9 cellular contexts compared by ENCODE assay signal in genomic region chr16:89122322-89122831, GRCh38. TPM values are rescaled to one million over a fixed set of nuclear protein-coding genes. Genes with fewer than 3 reads are reported as not detected.
DNase-seq lines count a peak whose midpoint lies in the region; ATAC-seq and TF ChIP-seq lines count a peak whose summit lies in the region.
"Had no signal": no experiment of that assay in that cellular context is flagged by ENCODE, and none has a peak within 500 bp of the region (broad histone marks: within the 10 kb centered on the region; RNA-seq: fewer than 3 reads in every experiment).

No MANE protein-coding gene starts in this region.

- H3K9me3 Mint-ChIP-seq in activated T-cell treated with anti-CD3 and anti-CD28 coated beads, Interleukin-2, amount 50 U/mL, for 72 hours, result no peaks in the 10 kb centered on the region

- in situ Hi-C loops in GM13977 (cut with MboI; ENCODE audit: low pct_unique_long_range_greater_than_20kb, low sequenced_read_pairs, unreplicated experiment), result no loop called here

- no peaks in the 10 kb centered on the region for H3K27me3 Mint-ChIP-seq in activated T-cell treated with anti-CD3 and anti-CD28 coated beads, Interleukin-2, amount 50 U/mL, for 72 hours (ENCODE audit: low read depth)

- peak; percentile 12 for TF ChIP-seq CTCF in GM13977 (IDR thresholded peaks at IDR 0.05; ENCODE audit: extremely low read depth, insufficient read depth, missing control alignments)
- TF ChIP-seq CTCF in psoas muscle (IDR thresholded peaks at IDR 0.05), result no peak
- TF ChIP-seq CTCF in gastroesophageal sphincter (IDR thresholded peaks at IDR 0.05), result no peak

- no peak overlapping the region for H3K4me3 Mint-ChIP-seq in activated T-cell treated with anti-CD3 and anti-CD28 coated beads, Interleukin-2, amount 50 U/mL, for 72 hours

- H3K27ac ChIP-seq in psoas muscle, result no peak overlapping the region
- H3K27ac ChIP-seq in gastroesophageal sphincter, result no peak overlapping the region

- intact Hi-C loops in psoas muscle (cut with DNase I), result no loop called here

- H3K4me3 ChIP-seq in psoas muscle, result no peak overlapping the region
- no peak overlapping the region for H3K4me3 ChIP-seq in gastroesophageal sphincter

- H3K9me3 ChIP-seq in psoas muscle (no peaks in the 10 kb centered on the region), gastroesophageal sphincter (peaks cover 0 to 11% (median 0%) of the 10 kb centered on the region in 3 donors)

- peaks cover 0 to 2% (median 0%) of the 10 kb centered on the region in 3 donors for H3K27me3 ChIP-seq in psoas muscle (ENCODE audit: insufficient read depth in 3 of 3, low read length in 2 of 3)
- no peaks in the 10 kb centered on the region for H3K27me3 ChIP-seq in gastroesophageal sphincter

- H3K36me3 Mint-ChIP-seq in activated T-cell treated with anti-CD3 and anti-CD28 coated beads, Interleukin-2, amount 50 U/mL, for 72 hours (ENCODE audit: insufficient read depth in 2 of 2), result peaks cover 8 to 12% of the 10 kb centered on the region in 2 donors

- peak; percentile 27 to 57 for ATAC-seq in activated T-cell treated with anti-CD3 and anti-CD28 coated beads, Interleukin-2, amount 50 U/mL, for 72 hours (replicated peaks in 1 of 2)
- ATAC-seq in psoas muscle (no peak), GM19467 (IDR thresholded peaks at IDR 0.05; ENCODE audit: unreplicated experiment) (no peak), gastroesophageal sphincter (no peak), GM19463 (IDR thresholded peaks at IDR 0.05; ENCODE audit: unreplicated experiment) (no peak)

- DNase-seq in GM13977 (ENCODE audit: low spot score) (peak; percentile 68), NCI-H2107 (lab: John Stamatoyannopoulos, UW) (peak; percentile 84), psoas muscle (peak; percentile 5 to 20), KG1 (lab: John Stamatoyannopoulos, UW) (no peak)
- DNase-seq in activated T-cell treated with anti-CD3 and anti-CD28 coated beads, Interleukin-2, amount 50 U/mL, for 72 hours, result peak; percentile 31 to 36

- TF ChIP-seq POLR2A in gastroesophageal sphincter (IDR thresholded peaks at IDR 0.05), result no peak

- WGBS in psoas muscle, 3 donors, result 77 to 89% (median 79%) methylated on average over 10 of the region's 10 CpGs
- 92% methylated on average over 6 of the region's 10 CpGs; no CpG with 5 or more reads in 1 of the 2 donors for WGBS in gastroesophageal sphincter (ENCODE audit: low coverage in 1 of 2), 2 donors

- H3K4me1 ChIP-seq in psoas muscle, result no peaks in the 10 kb centered on the region
- no peaks in the 10 kb centered on the region for H3K4me1 ChIP-seq in gastroesophageal sphincter

- no peak overlapping the region for H3K27ac Mint-ChIP-seq in activated T-cell treated with anti-CD3 and anti-CD28 coated beads, Interleukin-2, amount 50 U/mL, for 72 hours

- TF ChIP-seq EP300 in gastroesophageal sphincter (IDR thresholded peaks at IDR 0.05), result no peak

- peaks cover 18% of the 10 kb centered on the region for H3K4me1 Mint-ChIP-seq in activated T-cell treated with anti-CD3 and anti-CD28 coated beads, Interleukin-2, amount 50 U/mL, for 72 hours (ENCODE audit: low read depth)

- peaks cover 4 to 62% of the 10 kb centered on the region in 2 donors for H3K36me3 ChIP-seq in psoas muscle (ENCODE audit: insufficient read depth in 1 of 2, low read depth in 1 of 2)
- H3K36me3 ChIP-seq in gastroesophageal sphincter, result peaks cover 0 to 87% of the 10 kb centered on the region in 2 donors

RNA-seq across cellular contexts. Expression of gene ACSF3, which starts 28.7 kb away (rescaled TPM):
- 10 to 100 TPM; 50.6 to 66.7 TPM for total RNA-seq in activated T-cell treated with anti-CD3 and anti-CD28 coated beads, Interleukin-2, amount 50 U/mL, for 72 hours
- total RNA-seq in psoas muscle, result 10 to 100 TPM; 16.2 to 26.5 (median 19.1) TPM
- 10 to 100 TPM; 13.4 to 15.5 (median 13.5) TPM for polyA plus RNA-seq in psoas muscle
- total RNA-seq in gastroesophageal sphincter, result 10 to 100 TPM; 14.5 to 33.8 (median 28.8) TPM

RNA-seq across cellular contexts. Expression of gene CDH15, which starts 49.2 kb away (rescaled TPM):
- not detected for total RNA-seq in activated T-cell treated with anti-CD3 and anti-CD28 coated beads, Interleukin-2, amount 50 U/mL, for 72 hours
- total RNA-seq in psoas muscle (10 to 100 TPM; 36.7 to 62.8 (median 51.1) TPM), gastroesophageal sphincter (1 to 10 TPM in 1 of 4 donors, under 1 TPM in 2, not detected in 1; 0.15 to 1.1 (median 0.27) TPM)
- 10 to 100 TPM; 18.0 to 32.9 (median 19.9) TPM for polyA plus RNA-seq in psoas muscle
- total RNA-seq: liver had no signal

Comparison
In these comparisons a context has a peak if more than half of its experiments do, and no peak if none do; other contexts are left out.
1. ATAC-seq: peak in activated T-cell treated with anti-CD3 and anti-CD28 coated beads, Interleukin-2, amount 50 U/mL, for 72 hours (2 of 2); none in psoas muscle (0 of 4), GM19467 (single experiment), gastroesophageal sphincter (single experiment) and GM19463 (single experiment).
2. RNA of gene CDH15, which starts 49.2 kb away (total RNA-seq): 36.7 to 62.8 TPM in psoas muscle; 0.15 to 1.1 TPM in gastroesophageal sphincter and not detected in activated T-cell treated with anti-CD3 and anti-CD28 coated beads, Interleukin-2, amount 50 U/mL, for 72 hours; every median in the first group is over 10 times any median in the second.